10 cellular contexts compared by ENCODE assay signal in genomic region chr11:7495997-7496545, GRCh38. TPM values are rescaled to one million over a fixed set of nuclear protein-coding genes. Genes with fewer than 3 reads are reported as not detected.
DNase-seq lines count a peak whose midpoint lies in the region; ATAC-seq and TF ChIP-seq lines count a peak whose summit lies in the region.
"Had no signal": no experiment of that assay in that cellular context is flagged by ENCODE, and none has a peak within 500 bp of the region (broad histone marks: within the 10 kb centered on the region; RNA-seq: fewer than 3 reads in every experiment).

No MANE protein-coding gene starts in this region.

- H3K4me3 Mint-ChIP-seq in CD8-positive, alpha-beta memory T cell: no peak overlapping the region

- H3K9me3 Mint-ChIP-seq in CD8-positive, alpha-beta memory T cell: no peaks in the 10 kb centered on the region
- H3K9me3 Mint-ChIP-seq: naive thymus-derived CD8-positive, alpha-beta T cell had no signal

- no peak overlapping the region for H3K27ac ChIP-seq in lower lobe of right lung
- H3K27ac ChIP-seq in CD8-positive, alpha-beta memory T cell (ENCODE audit: low read depth, low read length): no peak overlapping the region

- H3K36me3 Mint-ChIP-seq in CD8-positive, alpha-beta memory T cell: no peaks in the 10 kb centered on the region

- no peak overlapping the region for H3K4me3 ChIP-seq in lower lobe of right lung
- H3K4me3 ChIP-seq in CD8-positive, alpha-beta memory T cell (ENCODE audit: low read length): no peak overlapping the region

- H3K27me3 Mint-ChIP-seq in CD8-positive, alpha-beta memory T cell: peaks cover 0 to 6% of the 10 kb centered on the region in 2 donors
- H3K27me3 Mint-ChIP-seq: naive thymus-derived CD8-positive, alpha-beta T cell had no signal

- no peak for TF ChIP-seq CTCF in lower lobe of right lung (IDR thresholded peaks at IDR 0.05)

- H3K36me3 ChIP-seq in lower lobe of right lung: no peaks in the 10 kb centered on the region
- H3K36me3 ChIP-seq in CD8-positive, alpha-beta memory T cell (ENCODE audit: insufficient read depth, low read length): no peaks in the 10 kb centered on the region

- DNase-seq in lower lobe of right lung (peak; percentile 58), inferior parietal cortex (ENCODE audit: extremely low spot score) (no peak), NCI-H2029 treated with DMSO at 0.1 percent for 48 hours (lab: John Stamatoyannopoulos, UW) (no peak), occipital lobe (lab: John Stamatoyannopoulos, UW) (no peak)
- no peak for DNase-seq in CD8-positive, alpha-beta memory T cell
- DNase-seq: naive thymus-derived CD8-positive, alpha-beta T cell had no signal

- H3K9me3 ChIP-seq in lower lobe of right lung: no peaks in the 10 kb centered on the region
- no peaks in the 10 kb centered on the region for H3K9me3 ChIP-seq in CD8-positive, alpha-beta memory T cell (ENCODE audit: low read length)

- POLR2A ChIA-PET in CD8-positive, alpha-beta memory T cell (lab: Charles Lee): no interaction called here

- CTCF ChIA-PET in CD8-positive, alpha-beta memory T cell (lab: Charles Lee): no interaction called here

- ATAC-seq in GM18868 (IDR thresholded peaks at IDR 0.05; ENCODE audit: unreplicated experiment): peak; percentile 85
- ATAC-seq in GM21723 (IDR thresholded peaks at IDR 0.05; ENCODE audit: unreplicated experiment): peak; percentile 90
- ATAC-seq in HG03575 (IDR thresholded peaks at IDR 0.05; ENCODE audit: extremely low read depth, insufficient number of reproducible peaks, low FRiP score, unreplicated experiment): peak; percentile 87
- ATAC-seq in lower lobe of right lung: peak; percentile 44 to 83

- H3K27ac Mint-ChIP-seq in CD8-positive, alpha-beta memory T cell: peak overlapping the region in 2 of 8 donors; percentile 13 to 61

- no peaks in the 10 kb centered on the region for H3K27me3 ChIP-seq in lower lobe of right lung (ENCODE audit: low read depth)
- H3K27me3 ChIP-seq in CD8-positive, alpha-beta memory T cell (ENCODE audit: insufficient read depth, low read length, poor library complexity, severe bottlenecking): no peaks in the 10 kb centered on the region

- no peaks in the 10 kb centered on the region for H3K4me1 Mint-ChIP-seq in CD8-positive, alpha-beta memory T cell

- no peaks in the 10 kb centered on the region for H3K4me1 ChIP-seq in lower lobe of right lung
- H3K4me1 ChIP-seq in CD8-positive, alpha-beta memory T cell (ENCODE audit: insufficient read depth, low read length): no peaks in the 10 kb centered on the region

- intact Hi-C loops in lower lobe of right lung (cut with DNase I): no loop called here

RNA-seq across cellular contexts. Expression of gene OLFML1, which starts 10.8 kb away (rescaled TPM):
- total RNA-seq in lower lobe of right lung (23.2 TPM), occipital lobe (1.1 TPM)
- total RNA-seq in CD8-positive, alpha-beta memory T cell: not detected
- polyA plus RNA-seq in CD8-positive, alpha-beta memory T cell: not detected
- total RNA-seq: naive thymus-derived CD8-positive, alpha-beta T cell had no signal
- polyA plus RNA-seq: H1 had no signal

RNA-seq across cellular contexts. Expression of gene PPFIBP2, which starts 17.7 kb away (rescaled TPM):
- total RNA-seq in lower lobe of right lung (24.1 TPM), occipital lobe (15.8 TPM)
- 1 to 10 TPM; 3.9 to 4.4 TPM for total RNA-seq in CD8-positive, alpha-beta memory T cell
- polyA plus RNA-seq in CD8-positive, alpha-beta memory T cell: 6.8 TPM

Comparison
In these comparisons a context has a peak if more than half of its experiments do, and no peak if none do; other contexts are left out.
1. RNA of gene OLFML1, which starts 10.8 kb away (total RNA-seq): 23.2 TPM in lower lobe of right lung (single experiment); 1.1 TPM in occipital lobe (single experiment) and not detected in CD8-positive, alpha-beta memory T cell; every median in the first group is over 10 times any median in the second.
2. Peak in every context shown above with its lines, with median percentiles within 50 percentile points of each other: ATAC-seq.